Comparison of ENCODE assay signal across 11 cellular contexts in the genomic region with DNA sequence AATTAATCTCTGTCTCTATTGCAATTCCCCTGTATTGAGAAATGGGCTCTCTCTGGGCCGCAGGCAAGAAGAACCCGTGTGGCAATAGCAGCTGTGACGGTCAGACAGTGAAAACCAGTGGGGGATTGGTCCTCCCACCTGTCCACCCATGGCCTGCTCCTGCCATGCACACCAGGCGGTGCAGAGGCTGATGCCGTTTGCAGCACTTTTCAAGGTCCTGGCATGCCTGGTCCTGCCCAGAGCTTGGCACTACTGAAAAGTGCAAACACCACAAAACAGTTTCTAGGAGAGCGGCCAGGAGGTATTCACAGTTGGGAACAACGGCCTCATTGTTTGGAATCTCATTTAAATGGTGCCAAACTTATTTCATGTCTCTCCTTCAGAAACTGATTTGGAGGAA. TPM values are rescaled to one million over a fixed set of nuclear protein-coding genes. Genes with fewer than 3 reads are reported as not detected.
DNase-seq lines count a peak whose midpoint lies in the region; ATAC-seq, FAIRE-seq and TF ChIP-seq lines count a peak whose summit lies in the region.
"Had no signal": no experiment of that assay in that cellular context is flagged by ENCODE, and none has a peak within 500 bp of the region (broad histone marks: within the 10 kb centered on the region; RNA-seq: fewer than 3 reads in every experiment).

No MANE protein-coding gene starts in this region.

- no peak for TF ChIP-seq RAD21 in HepG2 (CRISPR knock-in tag; IDR thresholded peaks at IDR 0.05)

- H2BK120ac ChIP-seq in H9 (ENCODE audit: low read depth, low read length, poor library complexity, severe bottlenecking): no peak overlapping the region

- no peak overlapping the region for H3K23ac ChIP-seq in H9 (ENCODE audit: insufficient read length, low read depth, low read length)

- POLR2A ChIA-PET in HepG2 (lab: Yijun Ruan, JAX): interaction anchor here (0.6 to 7.3 kb wide), 9 partner anchors 9 to 54 kb away, joined by 3 to 82 read pairs (median 6); a partner anchor contains a TSS

- H2BK5ac ChIP-seq in H9 (ENCODE audit: insufficient read length, low read length): no peak overlapping the region

- H3K9me3 Mint-ChIP-seq in H9: no peaks in the 10 kb centered on the region
- no peaks in the 10 kb centered on the region for H3K9me3 Mint-ChIP-seq in stimulated activated naive B cell treated with anti-CD40 and anti-IgM and Interleukin-4, amounts not matched to agents 10 μg/mL and 1 μg/mL and 100 μg/mL, for 72 hours
- H3K9me3 Mint-ChIP-seq: activated naive CD4-positive, alpha-beta T cell treated with anti-CD3 and anti-CD28 coated beads, Interleukin-2, amount 10 ng/mL, durations not matched to agents 7 days and 5 days had no signal

- H3K9ac ChIP-seq in HepG2 (ENCODE audit: insufficient read depth, low read depth, low read length) (0 out of 2 replicates have a peak overlapping the region, but pooled peaks have one; percentile 18), H9 (ENCODE audit: extremely low read depth, insufficient read length, low read length) (no peak overlapping the region)

- no peak overlapping the region for H4K91ac ChIP-seq in H9 (ENCODE audit: insufficient read length, low read depth, low read length)

- WGBS in heart right ventricle, 2 donors: 63 to 79% methylated on average over 7 of the region's 7 CpGs
- 40% methylated on average over 5 of the region's 7 CpGs for WGBS in HepG2 (ENCODE audit: low lambda C conversion rate)
- no CpG with 5 or more reads among the region's 7 CpGs for WGBS in H9 (ENCODE audit: extremely low coverage, insufficient read length, low lambda C conversion rate)

- H3K27me3 ChIP-seq in heart right ventricle: no peaks in the 10 kb centered on the region
- no peaks in the 10 kb centered on the region for H3K27me3 ChIP-seq in left ventricle myocardium inferior (ENCODE audit: low read depth)
- H3K27me3 ChIP-seq in HepG2 (ENCODE audit: control insufficient read depth in 1 of 2, insufficient read depth in 2 of 2, low read length in 2 of 2): no peaks in the 10 kb centered on the region
- no peaks in the 10 kb centered on the region for H3K27me3 ChIP-seq in H9 (ENCODE audit: insufficient read depth, low read length)

- H2AFZ ChIP-seq in HepG2 (ENCODE audit: low read length): no peak overlapping the region
- H2AFZ ChIP-seq in H9 (ENCODE audit: low read length): no peak overlapping the region

- H3K27ac Mint-ChIP-seq in H9: peak overlapping the region in 1 of 3 experiments; percentile 46; a peak in 1 of 7 replicates
- no peak overlapping the region for H3K27ac Mint-ChIP-seq in stimulated activated naive B cell treated with anti-CD40 and anti-IgM and Interleukin-4, amounts not matched to agents 10 μg/mL and 1 μg/mL and 100 μg/mL, for 72 hours
- H3K27ac Mint-ChIP-seq: activated naive CD4-positive, alpha-beta T cell treated with anti-CD3 and anti-CD28 coated beads, Interleukin-2, amount 10 ng/mL, durations not matched to agents 7 days and 5 days had no signal

- H3K56ac ChIP-seq in H9 (ENCODE audit: insufficient read length, low read depth, low read length): no peak overlapping the region

- H3K4ac ChIP-seq in H9 (ENCODE audit: low read depth, low read length): no peak overlapping the region

- TF ChIP-seq POLR2A in HepG2 (IDR thresholded peaks at IDR 0.05; ENCODE audit: insufficient read depth in 1 of 2, low read depth in 2 of 2, low read length in 2 of 2): peak in 1 of 2 experiments; percentile 47; a peak in 1 of 4 replicates

- ATAC-seq in heart right ventricle (peak in 7 of 8 donors; percentile 29 to 90 (median 67)), HepG2 (peak; percentile 5; the same call in 2 of the 3 replicates)
- ATAC-seq in stimulated activated naive B cell treated with anti-CD40 and anti-IgM and Interleukin-4, amounts not matched to agents 10 μg/mL and 1 μg/mL and 100 μg/mL, for 72 hours (replicated peaks): no peak

- peaks cover 14 to 34% (median 29%) of the 10 kb centered on the region in 3 experiments for H3K36me3 Mint-ChIP-seq in H9 (ENCODE audit: insufficient read depth in 1 of 3, low read depth in 3 of 3)
- H3K36me3 Mint-ChIP-seq in stimulated activated naive B cell treated with anti-CD40 and anti-IgM and Interleukin-4, amounts not matched to agents 10 μg/mL and 1 μg/mL and 100 μg/mL, for 72 hours: peaks cover 12 to 26% of the 10 kb centered on the region in 2 donors

- TF ChIP-seq EP300 in HepG2 (IDR thresholded peaks at IDR 0.05; ENCODE audit: low read depth in 2 of 2, low read length in 2 of 2): no peak
- no peak for TF ChIP-seq EP300 in HepG2 (CRISPR knock-in tag; IDR thresholded peaks at IDR 0.05; ENCODE audit: borderline replicate concordance)

- TF ChIP-seq CTCF in heart right ventricle (IDR thresholded peaks at IDR 0.05) (no peak), left ventricle myocardium inferior (IDR thresholded peaks at IDR 0.05; ENCODE audit: borderline replicate concordance) (no peak), HepG2 (CRISPR knock-in tag; IDR thresholded peaks at IDR 0.05) (no peak), H9 (conservative IDR thresholded peaks at IDR 0.05) (no peak)

- H3K4me1 Mint-ChIP-seq in H9: no peaks in the 10 kb centered on the region
- no peaks in the 10 kb centered on the region for H3K4me1 Mint-ChIP-seq in stimulated activated naive B cell treated with anti-CD40 and anti-IgM and Interleukin-4, amounts not matched to agents 10 μg/mL and 1 μg/mL and 100 μg/mL, for 72 hours
- H3K4me1 Mint-ChIP-seq: activated naive CD4-positive, alpha-beta T cell treated with anti-CD3 and anti-CD28 coated beads, Interleukin-2, amount 10 ng/mL, durations not matched to agents 7 days and 5 days had no signal

- intact Hi-C loops in heart right ventricle (cut with DNase I): loop anchor here in 3 of 10 donors (5.0 to 10.0 kb wide), 2 partner anchors 63 to 65 kb away; no protein-coding TSS in a partner anchor
- intact Hi-C loops in left ventricle myocardium inferior (cut with micrococcal nuclease): no loop called here
- intact Hi-C loops in HepG2 (cut with micrococcal nuclease; ENCODE audit: unreplicated experiment): loop anchor here (5.0 kb wide), 1 partner anchor 47 kb away; a partner anchor contains a TSS

- H3K4me3 ChIP-seq in heart right ventricle: no peak overlapping the region
- H3K4me3 ChIP-seq in left ventricle myocardium inferior: no peak overlapping the region
- no peak overlapping the region for H3K4me3 ChIP-seq in HepG2 (replicated peaks in 1 of 3; ENCODE audit: insufficient read depth in 1 of 3, low read depth in 2 of 3, low read length in 3 of 3)

- H2BK20ac ChIP-seq in H9 (ENCODE audit: low read depth, low read length, poor library complexity, severe bottlenecking): no peak overlapping the region

- no peak overlapping the region for H3K4me3 Mint-ChIP-seq in H9
- H3K4me3 Mint-ChIP-seq in stimulated activated naive B cell treated with anti-CD40 and anti-IgM and Interleukin-4, amounts not matched to agents 10 μg/mL and 1 μg/mL and 100 μg/mL, for 72 hours: no peak overlapping the region
- H3K4me3 Mint-ChIP-seq: activated naive CD4-positive, alpha-beta T cell treated with anti-CD3 and anti-CD28 coated beads, Interleukin-2, amount 10 ng/mL, durations not matched to agents 7 days and 5 days had no signal

- H3T11ph ChIP-seq in H9 (ENCODE audit: low read length): no peak overlapping the region

- peaks cover 0 to 9% (median 0%) of the 10 kb centered on the region in 9 donors for H3K4me1 ChIP-seq in heart right ventricle
- H3K4me1 ChIP-seq in left ventricle myocardium inferior: peaks cover 7% of the 10 kb centered on the region
- peaks cover 63% of the 10 kb centered on the region for H3K4me1 ChIP-seq in HepG2 (ENCODE audit: insufficient read depth, low read length)
- no peaks in the 10 kb centered on the region for H3K4me1 ChIP-seq in H9 (ENCODE audit: insufficient read depth, low read length)

- no peaks in the 10 kb centered on the region for H3K79me1 ChIP-seq in H9 (ENCODE audit: insufficient read depth, low read depth, low read length, poor library complexity, severe bottlenecking)

- no peak overlapping the region for H2BK12ac ChIP-seq in H9 (ENCODE audit: insufficient read length, low read depth, low read length)

- H4K8ac ChIP-seq in H9 (replicated peaks; ENCODE audit: insufficient read length, low read depth, low read length): no peak overlapping the region

- FAIRE-seq in HepG2 (lab: Jason Lieb, UNC) (peak; percentile 69), urothelium cell line (lab: Jason Lieb, UNC) (peak; percentile 78)

- H3K36me3 ChIP-seq in heart right ventricle (peaks cover 0 to 28% (median 7%) of the 10 kb centered on the region in 9 donors), left ventricle myocardium inferior (peaks cover 19% of the 10 kb centered on the region), HepG2 (replicated peaks in 1 of 2; ENCODE audit: control insufficient read depth in 1 of 2, insufficient read depth in 2 of 2, low read length in 2 of 2) (peaks cover 8 to 27% of the 10 kb centered on the region in 2 experiments; a peak in 4 of 5 replicates)

- CTCF ChIA-PET in HepG2 (lab: Yijun Ruan, JAX; ENCODE audit: low intra/inter-chr PET ratio, low total read pairs): no interaction called here

- H3K9me3 ChIP-seq in heart right ventricle (no peaks in the 10 kb centered on the region), left ventricle myocardium inferior (replicated peaks) (no peaks in the 10 kb centered on the region), HepG2 (ENCODE audit: low read length) (no peaks in the 10 kb centered on the region), H9 (ENCODE audit: control insufficient read depth, low read depth, low read length) (no peaks in the 10 kb centered on the region)

- no peak overlapping the region for H4K5ac ChIP-seq in H9 (ENCODE audit: insufficient read length, low read depth, low read length)

- H3K18ac ChIP-seq in H9 (ENCODE audit: insufficient read length, low read depth, low read length): no peak overlapping the region

- H2BK15ac ChIP-seq in H9 (ENCODE audit: low read depth, low read length): no peak overlapping the region

- DNase-seq in heart right ventricle (peak; percentile 14 to 15), left ventricle myocardium inferior (no peak), anterior cingulate cortex (lab: John Stamatoyannopoulos, UW) (peak in 56 of 58 donors; percentile 3 to 89 (median 52)), HepG2 (ENCODE audit: low spot score) (peak; percentile 65), urothelium cell line (ENCODE audit: low spot score) (peak; percentile 37), H9 (no peak)
- no peak for DNase-seq in stimulated activated naive B cell treated with anti-CD40 and anti-IgM and Interleukin-4, amounts not matched to agents 10 μg/mL and 1 μg/mL and 100 μg/mL, for 72 hours
- DNase-seq in stimulated activated CD4-positive, alpha-beta T cell treated with anti-CD3 and anti-CD28 coated beads, Interleukin-1b, Interleukin-23, amount 100 ng/mL, for 48 hours: no peak
- DNase-seq: activated naive CD4-positive, alpha-beta T cell treated with anti-CD3 and anti-CD28 coated beads, Interleukin-2, amount 10 ng/mL, durations not matched to agents 7 days and 5 days; NCI-H226; stimulated activated CD4-positive, alpha-beta T cell treated with anti-CD3 and anti-CD28 coated beads, Interleukin-2, amount 100 ng/mL, for 48 hours had no signal

- in situ Hi-C loops in HepG2 (cut with HindIII; ENCODE audit: extremely low pct_ligation_motif_present, low pct_unique_long_range_greater_than_20kb): no loop called here

- no peak overlapping the region for H3K14ac ChIP-seq in H9 (ENCODE audit: insufficient read depth, low read length)

- H3K4me2 ChIP-seq in HepG2 (ENCODE audit: low read depth, low read length): no peak overlapping the region
- no peak overlapping the region for H3K4me2 ChIP-seq in H9 (ENCODE audit: insufficient read depth, insufficient read length, low read length)

- H4K20me1 ChIP-seq in HepG2 (ENCODE audit: insufficient read depth, low read length): no peaks in the 10 kb centered on the region
- no peaks in the 10 kb centered on the region for H4K20me1 ChIP-seq in H9 (ENCODE audit: control insufficient read depth, insufficient read depth, insufficient read length)

- BruUV-seq in HepG2 (replicated peaks; lab: Mats Ljungman, UMichigan): TSS peak; percentile 44

- H3K79me2 ChIP-seq in HepG2 (ENCODE audit: insufficient read depth, low read length) (no peaks in the 10 kb centered on the region), H9 (ENCODE audit: insufficient read depth, low read length) (no peaks in the 10 kb centered on the region)

- H3K27me3 Mint-ChIP-seq in H9 (ENCODE audit: low read depth): no peaks in the 10 kb centered on the region
- H3K27me3 Mint-ChIP-seq in stimulated activated naive B cell treated with anti-CD40 and anti-IgM and Interleukin-4, amounts not matched to agents 10 μg/mL and 1 μg/mL and 100 μg/mL, for 72 hours: no peaks in the 10 kb centered on the region
- H3K27me3 Mint-ChIP-seq: activated naive CD4-positive, alpha-beta T cell treated with anti-CD3 and anti-CD28 coated beads, Interleukin-2, amount 10 ng/mL, durations not matched to agents 7 days and 5 days had no signal

- no peaks in the 10 kb centered on the region for H3K23me2 ChIP-seq in H9 (ENCODE audit: insufficient read length, low read depth, low read length, poor library complexity, severe bottlenecking)

- H2AK5ac ChIP-seq in H9 (ENCODE audit: insufficient read length, low read length): no peak overlapping the region

- H3K27ac ChIP-seq in heart right ventricle (no peak overlapping the region), left ventricle myocardium inferior (replicated peaks) (no peak overlapping the region), HepG2 (ENCODE audit: extremely low read length, insufficient read depth, low read length) (peak overlapping the region; percentile 65), H9 (ENCODE audit: insufficient read length, low read depth, low read length) (no peak overlapping the region)

RNA-seq across cellular contexts. Expression of a gene that starts 41.5 kb away (rescaled TPM):
- total RNA-seq in heart right ventricle (10 to 100 TPM in 4 of 10 donors, 1 to 10 TPM in 6; 7.5 to 14.7 (median 9.8) TPM), left ventricle myocardium inferior (12.9 TPM), HepG2 (2016; rRNA removed; fragmentation: Illumina TruSeq; extraction: Trizol) (124 and 175 TPM in 2 replicates), H9 (2021) (51.4 and 52.1 TPM in 2 replicates)
- polyA plus RNA-seq in heart right ventricle (1 to 10 TPM; 5.1 TPM), HepG2 (2011; rRNA removed) (85.5 and 85.8 TPM in 2 replicates)
- 25.3 and 32.9 TPM in 2 replicates for total RNA-seq in HepG2 (2016; cell fraction: cytosol; rRNA removed; fragmentation: Illumina TruSeq; extraction: Trizol; ENCODE audit: low read depth)
- 124 and 200 TPM in 2 replicates for total RNA-seq in HepG2 (2016; cell fraction: insoluble cytoplasmic fraction; rRNA removed; fragmentation: Illumina TruSeq; extraction: Trizol)
- total RNA-seq in HepG2 (2016; cell fraction: membrane; rRNA removed; fragmentation: Illumina TruSeq; extraction: Trizol): 65.6 and 67.9 TPM in 2 replicates
- total RNA-seq in HepG2 (2016; cell fraction: nucleus; rRNA removed; fragmentation: Illumina TruSeq; extraction: Trizol): 54.9 and 62.4 TPM in 2 replicates
- polyA plus RNA-seq in HepG2 (2011; cell fraction: cytosol; rRNA removed): 97.1 and 104 TPM in 2 replicates
- polyA plus RNA-seq in HepG2 (2011; cell fraction: nucleus; rRNA removed): 23.5 and 32.4 TPM in 2 replicates
- 63.4 and 77.8 TPM in 2 replicates for polyA plus RNA-seq in HepG2 (2012)
- polyA plus RNA-seq in HepG2 (2016; cell fraction: cytosol; fragmentation: Illumina TruSeq; extraction: Trizol; ENCODE audit: low read depth): 24.3 and 28.7 TPM in 2 replicates
- 138 and 145 TPM in 2 replicates for polyA plus RNA-seq in HepG2 (2016; cell fraction: insoluble cytoplasmic fraction; fragmentation: Illumina TruSeq; extraction: Trizol; ENCODE audit: low read depth)
- polyA plus RNA-seq in HepG2 (2016; cell fraction: membrane; fragmentation: Illumina TruSeq; extraction: Trizol; ENCODE audit: low read depth): 40.5 and 43.9 TPM in 2 replicates
- polyA plus RNA-seq in HepG2 (2016; cell fraction: nucleus; fragmentation: Illumina TruSeq; extraction: Trizol; ENCODE audit: insufficient read depth, low read depth): 58.7 and 60.7 TPM in 2 replicates
- 48.6 and 65.8 TPM in 2 replicates for polyA minus RNA-seq in HepG2 (2011; rRNA and poly(A)+ RNA removed; ENCODE audit: low replicate concordance)
- 59.8 and 64.2 TPM in 2 replicates for polyA minus RNA-seq in HepG2 (2011; cell fraction: cytosol; rRNA and poly(A)+ RNA removed)
- 40.7 and 55.8 TPM in 2 replicates for polyA minus RNA-seq in HepG2 (2011; cell fraction: nucleus; rRNA and poly(A)+ RNA removed)

RNA-seq across cellular contexts. Expression of a gene that starts 41.9 kb away (rescaled TPM):
- total RNA-seq in heart right ventricle: 10 to 100 TPM; 53.5 to 74.8 (median 66.2) TPM
- polyA plus RNA-seq in heart right ventricle: 100 to 1,000 TPM in 1 of 2 donors, 10 to 100 TPM in 1; 79.9 to 155 TPM
- 67.6 TPM for total RNA-seq in left ventricle myocardium inferior
- total RNA-seq in HepG2 (2016; rRNA removed; fragmentation: Illumina TruSeq; extraction: Trizol): 292 and 425 TPM in 2 replicates
- 46.3 and 52.8 TPM in 2 replicates for total RNA-seq in HepG2 (2016; cell fraction: cytosol; rRNA removed; fragmentation: Illumina TruSeq; extraction: Trizol; ENCODE audit: low read depth)
- 297 and 437 TPM in 2 replicates for total RNA-seq in HepG2 (2016; cell fraction: insoluble cytoplasmic fraction; rRNA removed; fragmentation: Illumina TruSeq; extraction: Trizol)
- 96.3 and 109 TPM in 2 replicates for total RNA-seq in HepG2 (2016; cell fraction: membrane; rRNA removed; fragmentation: Illumina TruSeq; extraction: Trizol)
- 167 and 182 TPM in 2 replicates for total RNA-seq in HepG2 (2016; cell fraction: nucleus; rRNA removed; fragmentation: Illumina TruSeq; extraction: Trizol)
- polyA plus RNA-seq in HepG2 (2011; rRNA removed): 135 and 219 TPM in 2 replicates
- 87.9 and 139 TPM in 2 replicates for polyA plus RNA-seq in HepG2 (2011; cell fraction: cytosol; rRNA removed)
- polyA plus RNA-seq in HepG2 (2011; cell fraction: nucleus; rRNA removed): 80.9 and 81.9 TPM in 2 replicates
- 147 and 167 TPM in 2 replicates for polyA plus RNA-seq in HepG2 (2012)
- 29.1 and 31.6 TPM in 2 replicates for polyA plus RNA-seq in HepG2 (2016; cell fraction: cytosol; fragmentation: Illumina TruSeq; extraction: Trizol; ENCODE audit: low read depth)
- 455 and 526 TPM in 2 replicates for polyA plus RNA-seq in HepG2 (2016; cell fraction: insoluble cytoplasmic fraction; fragmentation: Illumina TruSeq; extraction: Trizol; ENCODE audit: low read depth)
- 69.4 and 72.1 TPM in 2 replicates for polyA plus RNA-seq in HepG2 (2016; cell fraction: membrane; fragmentation: Illumina TruSeq; extraction: Trizol; ENCODE audit: low read depth)
- polyA plus RNA-seq in HepG2 (2016; cell fraction: nucleus; fragmentation: Illumina TruSeq; extraction: Trizol; ENCODE audit: insufficient read depth, low read depth): 371 TPM in 2 replicates
- 62.3 and 243 TPM in 2 replicates for polyA minus RNA-seq in HepG2 (2011; rRNA and poly(A)+ RNA removed; ENCODE audit: low replicate concordance)
- 72.5 and 82.6 TPM in 2 replicates for polyA minus RNA-seq in HepG2 (2011; cell fraction: cytosol; rRNA and poly(A)+ RNA removed)
- polyA minus RNA-seq in HepG2 (2011; cell fraction: nucleus; rRNA and poly(A)+ RNA removed): 101 and 127 TPM in 2 replicates
- 303 and 310 TPM in 2 replicates for total RNA-seq in H9 (2021)

RNA-seq across cellular contexts. Expression of a gene that starts 45.3 kb away (rescaled TPM):
- total RNA-seq in heart right ventricle (100 to 1,000 TPM; 221 to 455 (median 348) TPM), left ventricle myocardium inferior (357 TPM), HepG2 (2016; rRNA removed; fragmentation: Illumina TruSeq; extraction: Trizol) (40.3 and 56.5 TPM in 2 replicates), H9 (2021) (39.7 and 40.7 TPM in 2 replicates)
- polyA plus RNA-seq in heart right ventricle (100 to 1,000 TPM in 1 of 2 donors, 10 to 100 TPM in 1; 93.8 to 124 TPM), HepG2 (2011; rRNA removed) (47.2 and 61.5 TPM in 2 replicates)
- 15.2 and 16.2 TPM in 2 replicates for total RNA-seq in HepG2 (2016; cell fraction: cytosol; rRNA removed; fragmentation: Illumina TruSeq; extraction: Trizol; ENCODE audit: low read depth)
- total RNA-seq in HepG2 (2016; cell fraction: insoluble cytoplasmic fraction; rRNA removed; fragmentation: Illumina TruSeq; extraction: Trizol): 40.6 and 57.0 TPM in 2 replicates
- 30.0 and 33.8 TPM in 2 replicates for total RNA-seq in HepG2 (2016; cell fraction: membrane; rRNA removed; fragmentation: Illumina TruSeq; extraction: Trizol)
- 23.7 and 23.8 TPM in 2 replicates for total RNA-seq in HepG2 (2016; cell fraction: nucleus; rRNA removed; fragmentation: Illumina TruSeq; extraction: Trizol)
- polyA plus RNA-seq in HepG2 (2011; cell fraction: cytosol; rRNA removed): 25.7 and 43.6 TPM in 2 replicates
- 19.8 and 23.4 TPM in 2 replicates for polyA plus RNA-seq in HepG2 (2011; cell fraction: nucleus; rRNA removed)
- polyA plus RNA-seq in HepG2 (2012): 40.5 and 41.2 TPM in 2 replicates
- polyA plus RNA-seq in HepG2 (2016; cell fraction: cytosol; fragmentation: Illumina TruSeq; extraction: Trizol; ENCODE audit: low read depth): 16.8 and 19.0 TPM in 2 replicates
- polyA plus RNA-seq in HepG2 (2016; cell fraction: insoluble cytoplasmic fraction; fragmentation: Illumina TruSeq; extraction: Trizol; ENCODE audit: low read depth): 75.2 and 89.9 TPM in 2 replicates
- polyA plus RNA-seq in HepG2 (2016; cell fraction: membrane; fragmentation: Illumina TruSeq; extraction: Trizol; ENCODE audit: low read depth): 27.3 and 27.5 TPM in 2 replicates
- polyA plus RNA-seq in HepG2 (2016; cell fraction: nucleus; fragmentation: Illumina TruSeq; extraction: Trizol; ENCODE audit: insufficient read depth, low read depth): 33.3 and 36.9 TPM in 2 replicates
- 19.6 and 21.9 TPM in 2 replicates for polyA minus RNA-seq in HepG2 (2011; rRNA and poly(A)+ RNA removed; ENCODE audit: low replicate concordance)
- polyA minus RNA-seq in HepG2 (2011; cell fraction: cytosol; rRNA and poly(A)+ RNA removed): 28.3 and 28.4 TPM in 2 replicates
- 49.2 and 60.8 TPM in 2 replicates for polyA minus RNA-seq in HepG2 (2011; cell fraction: nucleus; rRNA and poly(A)+ RNA removed)

RNA-seq across cellular contexts. Expression of a gene that starts 54.4 kb away (rescaled TPM):
- total RNA-seq in heart right ventricle (10 to 100 TPM; 20.8 to 49.2 (median 32.6) TPM), left ventricle myocardium inferior (33.5 TPM), HepG2 (2016; rRNA removed; fragmentation: Illumina TruSeq; extraction: Trizol) (22.4 and 54.4 TPM in 2 replicates), H9 (2021) (82.5 and 89.2 TPM in 2 replicates)
- polyA plus RNA-seq in heart right ventricle (10 to 100 TPM; 38.2 to 49.0 TPM), HepG2 (2011; rRNA removed) (48.0 and 48.9 TPM in 2 replicates)
- total RNA-seq in HepG2 (2016; cell fraction: cytosol; rRNA removed; fragmentation: Illumina TruSeq; extraction: Trizol; ENCODE audit: low read depth): 12.4 and 13.6 TPM in 2 replicates
- 20.6 and 54.0 TPM in 2 replicates for total RNA-seq in HepG2 (2016; cell fraction: insoluble cytoplasmic fraction; rRNA removed; fragmentation: Illumina TruSeq; extraction: Trizol)
- total RNA-seq in HepG2 (2016; cell fraction: membrane; rRNA removed; fragmentation: Illumina TruSeq; extraction: Trizol): 25.2 and 28.6 TPM in 2 replicates
- total RNA-seq in HepG2 (2016; cell fraction: nucleus; rRNA removed; fragmentation: Illumina TruSeq; extraction: Trizol): 45.2 and 49.4 TPM in 2 replicates
- polyA plus RNA-seq in HepG2 (2011; cell fraction: cytosol; rRNA removed): 37.0 and 44.8 TPM in 2 replicates
- 132 and 139 TPM in 2 replicates for polyA plus RNA-seq in HepG2 (2011; cell fraction: nucleus; rRNA removed)
- 47.6 and 52.3 TPM in 2 replicates for polyA plus RNA-seq in HepG2 (2012)
- 10.5 and 10.7 TPM in 2 replicates for polyA plus RNA-seq in HepG2 (2016; cell fraction: cytosol; fragmentation: Illumina TruSeq; extraction: Trizol; ENCODE audit: low read depth)
- 15.4 and 19.0 TPM in 2 replicates for polyA plus RNA-seq in HepG2 (2016; cell fraction: insoluble cytoplasmic fraction; fragmentation: Illumina TruSeq; extraction: Trizol; ENCODE audit: low read depth)
- 16.9 and 18.1 TPM in 2 replicates for polyA plus RNA-seq in HepG2 (2016; cell fraction: membrane; fragmentation: Illumina TruSeq; extraction: Trizol; ENCODE audit: low read depth)
- polyA plus RNA-seq in HepG2 (2016; cell fraction: nucleus; fragmentation: Illumina TruSeq; extraction: Trizol; ENCODE audit: insufficient read depth, low read depth): 77.0 and 78.6 TPM in 2 replicates
- polyA minus RNA-seq in HepG2 (2011; rRNA and poly(A)+ RNA removed; ENCODE audit: low replicate concordance): 55.3 and 78.5 TPM in 2 replicates
- polyA minus RNA-seq in HepG2 (2011; cell fraction: cytosol; rRNA and poly(A)+ RNA removed): 28.3 and 29.1 TPM in 2 replicates
- 40.4 and 52.2 TPM in 2 replicates for polyA minus RNA-seq in HepG2 (2011; cell fraction: nucleus; rRNA and poly(A)+ RNA removed)

RNA-seq across cellular contexts. Expression of a gene that starts 58.0 kb away (rescaled TPM):
- total RNA-seq in heart right ventricle (10 to 100 TPM; 15.9 to 23.1 (median 17.6) TPM), left ventricle myocardium inferior (19.4 TPM), HepG2 (2016; rRNA removed; fragmentation: Illumina TruSeq; extraction: Trizol) (31.3 and 39.2 TPM in 2 replicates), H9 (2021) (25.9 and 28.0 TPM in 2 replicates)
- polyA plus RNA-seq in heart right ventricle (10 to 100 TPM; 15.9 to 23.6 TPM), HepG2 (2011; rRNA removed) (14.9 and 15.9 TPM in 2 replicates)
- 10.5 and 11.1 TPM in 2 replicates for total RNA-seq in HepG2 (2016; cell fraction: cytosol; rRNA removed; fragmentation: Illumina TruSeq; extraction: Trizol; ENCODE audit: low read depth)
- 30.6 and 41.4 TPM in 2 replicates for total RNA-seq in HepG2 (2016; cell fraction: insoluble cytoplasmic fraction; rRNA removed; fragmentation: Illumina TruSeq; extraction: Trizol)
- total RNA-seq in HepG2 (2016; cell fraction: membrane; rRNA removed; fragmentation: Illumina TruSeq; extraction: Trizol): 19.3 and 19.5 TPM in 2 replicates
- 9.2 TPM in 2 replicates for total RNA-seq in HepG2 (2016; cell fraction: nucleus; rRNA removed; fragmentation: Illumina TruSeq; extraction: Trizol)
- 10.3 and 14.3 TPM in 2 replicates for polyA plus RNA-seq in HepG2 (2011; cell fraction: cytosol; rRNA removed)
- 2.6 and 4.4 TPM in 2 replicates for polyA plus RNA-seq in HepG2 (2011; cell fraction: nucleus; rRNA removed)
- polyA plus RNA-seq in HepG2 (2012): 18.6 and 25.6 TPM in 2 replicates
- 9.2 and 11.7 TPM in 2 replicates for polyA plus RNA-seq in HepG2 (2016; cell fraction: cytosol; fragmentation: Illumina TruSeq; extraction: Trizol; ENCODE audit: low read depth)
- 43.2 and 44.3 TPM in 2 replicates for polyA plus RNA-seq in HepG2 (2016; cell fraction: insoluble cytoplasmic fraction; fragmentation: Illumina TruSeq; extraction: Trizol; ENCODE audit: low read depth)
- polyA plus RNA-seq in HepG2 (2016; cell fraction: membrane; fragmentation: Illumina TruSeq; extraction: Trizol; ENCODE audit: low read depth): 13.4 and 13.9 TPM in 2 replicates
- polyA plus RNA-seq in HepG2 (2016; cell fraction: nucleus; fragmentation: Illumina TruSeq; extraction: Trizol; ENCODE audit: insufficient read depth, low read depth): 16.1 and 20.8 TPM in 2 replicates
- 5.6 and 10.3 TPM in 2 replicates for polyA minus RNA-seq in HepG2 (2011; rRNA and poly(A)+ RNA removed; ENCODE audit: low replicate concordance)
- polyA minus RNA-seq in HepG2 (2011; cell fraction: cytosol; rRNA and poly(A)+ RNA removed): 3.0 and 5.9 TPM in 2 replicates
- 7.0 and 7.6 TPM in 2 replicates for polyA minus RNA-seq in HepG2 (2011; cell fraction: nucleus; rRNA and poly(A)+ RNA removed)

Comparison
In these comparisons a context has a peak if more than half of its experiments do, and no peak if none do; other contexts are left out.
1. DNase-seq: peak in heart right ventricle (2 of 2), anterior cingulate cortex (56 of 58), HepG2 (single experiment) and urothelium cell line (single experiment); none in left ventricle myocardium inferior (single experiment), H9 (single experiment), stimulated activated naive B cell treated with anti-CD40 and anti-IgM and Interleukin-4, amounts not matched to agents 10 μg/mL and 1 μg/mL and 100 μg/mL, for 72 hours (single experiment) and stimulated activated CD4-positive, alpha-beta T cell treated with anti-CD3 and anti-CD28 coated beads, Interleukin-1b, Interleukin-23, amount 100 ng/mL, for 48 hours (single experiment).
2. ATAC-seq: peak in heart right ventricle (7 of 8) and HepG2 (single experiment); none in stimulated activated naive B cell treated with anti-CD40 and anti-IgM and Interleukin-4, amounts not matched to agents 10 μg/mL and 1 μg/mL and 100 μg/mL, for 72 hours (0 of 2).